In the genomic region with DNA sequence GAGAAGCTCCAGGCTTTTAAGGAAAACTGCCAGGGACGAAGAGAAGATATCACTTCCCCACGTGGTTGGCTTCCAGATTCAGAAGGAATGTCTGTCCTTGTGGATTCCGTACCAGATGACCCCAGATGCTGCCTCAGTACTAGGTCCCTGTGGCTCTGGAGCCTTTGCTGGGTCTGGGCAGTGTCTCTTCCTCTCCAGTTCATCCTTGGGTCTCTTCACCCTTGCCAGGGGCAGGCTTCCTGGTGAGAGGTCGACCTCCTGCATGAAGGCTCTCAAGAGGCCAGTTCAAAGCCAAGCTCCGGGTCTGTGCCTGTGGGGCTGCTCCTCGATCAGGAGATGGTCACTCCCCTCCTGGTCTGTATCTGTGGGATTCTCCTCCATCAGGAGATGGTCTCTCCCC, we compare ENCODE assay signal across 31 cellular contexts.
"Had no signal": no experiment of that assay in that cellular context is flagged by ENCODE, and none has a peak within 500 bp of the region (broad histone marks: within the 10 kb centered on the region; RNA-seq: fewer than 3 reads in every experiment).

No MANE protein-coding gene starts in this region.

- H3K27ac ChIP-seq: ascending aorta, breast epithelium, cardiac muscle cell, coronary artery, dorsolateral prefrontal cortex, esophagus muscularis mucosa, foreskin keratinocyte, gastrocnemius medialis had no signal

- H3K27me3 Mint-ChIP-seq: activated CD4-positive, alpha-beta T cell treated with anti-CD3 and anti-CD28 coated beads, Interleukin-2, amount 10 ng/mL, durations not matched to agents 24 days and 14 days; dendritic cell treated with granulocyte-macrophage colony-stimulating factor and Interleukin-4, amounts not matched to agents 40 ng/mL and 50 ng/mL, for 4 days had no signal

- H3K27ac Mint-ChIP-seq: activated CD4-positive, alpha-beta memory T cell treated with anti-CD3 and anti-CD28 coated beads for 36 hours; activated CD4-positive, alpha-beta T cell treated with anti-CD3 and anti-CD28 coated beads for 36 hours; activated CD4-positive, alpha-beta T cell treated with anti-CD3 and anti-CD28 coated beads, Interleukin-2, amount 10 ng/mL, durations not matched to agents 24 days and 14 days; activated CD8-positive, alpha-beta T cell treated with anti-CD3 and anti-CD28 coated beads, Interleukin-2, amount 10 ng/mL, durations not matched to agents 7 days and 5 days; activated naive CD4-positive, alpha-beta T cell treated with anti-CD3 and anti-CD28 coated beads, Interleukin-2, amount 10 ng/mL, durations not matched to agents 7 days and 5 days; activated naive CD4-positive, alpha-beta T cell treated with anti-CD3 and anti-CD28 coated beads, Interleukin-2, amount 50 U/mL, for 72 hours; activated naive CD8-positive, alpha-beta T cell treated with anti-CD3 and anti-CD28 coated beads, Interleukin-2, amount 10 ng/mL, durations not matched to agents 7 days and 5 days; activated T-cell treated with anti-CD3 and anti-CD28 coated beads, Interleukin-2, amount 50 U/mL, for 72 hours; dendritic cell treated with granulocyte-macrophage colony-stimulating factor and Interleukin-4, amounts not matched to agents 40 ng/mL and 50 ng/mL, for 4 days; endodermal cell; T-cell; T-helper 1 cell treated with Interleukin-12 subunit alpha and Interleukin-12 subunit beta and Interleukin-4 antibody, amounts not matched to agents 30 μg/mL and 1 μg/mL, for 36 hours had no signal

- DNase-seq: activated CD4-positive, alpha-beta memory T cell treated with anti-CD3 and anti-CD28 coated beads for 36 hours; activated CD4-positive, alpha-beta T cell treated with anti-CD3 and anti-CD28 coated beads for 36 hours; activated CD4-positive, alpha-beta T cell treated with anti-CD3 and anti-CD28 coated beads, Interleukin-2, amount 10 ng/mL, durations not matched to agents 24 days and 14 days; activated CD4-positive, CD25-positive, alpha-beta regulatory T cell; activated CD4-positive, CD25-positive, alpha-beta regulatory T cell treated with anti-CD3 and anti-CD28 coated beads, Interleukin-2, amount 50 U/mL, for 72 hours; activated CD8-positive, alpha-beta T cell treated with anti-CD3 and anti-CD28 coated beads, Interleukin-2, amount 10 ng/mL, durations not matched to agents 7 days and 5 days; activated gamma-delta T cell; activated naive CD4-positive, alpha-beta T cell; activated naive CD4-positive, alpha-beta T cell treated with anti-CD3 and anti-CD28 coated beads, Interleukin-2, amount 10 ng/mL, durations not matched to agents 7 days and 5 days; activated naive CD8-positive, alpha-beta T cell treated with anti-CD3 and anti-CD28 coated beads, Interleukin-2, amount 10 ng/mL, durations not matched to agents 7 days and 5 days; activated T-cell treated with anti-CD3 and anti-CD28 coated beads, Interleukin-2, amount 50 U/mL, for 1 hour; activated T-cell treated with anti-CD3 and anti-CD28 coated beads, Interleukin-2, amount 50 U/mL, for 72 hours; dorsolateral prefrontal cortex; effector memory CD4-positive, alpha-beta T cell; foreskin keratinocyte; gastrocnemius medialis; glutamatergic neuron; SW 1271; T-cell; T1000 had no signal

- H3K4me1 ChIP-seq: ascending aorta, breast epithelium, esophagus muscularis mucosa, foreskin keratinocyte, gastrocnemius medialis had no signal

- H3K9me3 Mint-ChIP-seq: activated CD4-positive, alpha-beta memory T cell treated with anti-CD3 and anti-CD28 coated beads for 36 hours; activated CD4-positive, alpha-beta T cell treated with anti-CD3 and anti-CD28 coated beads, Interleukin-2, amount 10 ng/mL, durations not matched to agents 24 days and 14 days; activated naive CD4-positive, alpha-beta T cell treated with anti-CD3 and anti-CD28 coated beads, Interleukin-2, amount 10 ng/mL, durations not matched to agents 7 days and 5 days; activated naive CD4-positive, alpha-beta T cell treated with anti-CD3 and anti-CD28 coated beads, Interleukin-2, amount 50 U/mL, for 72 hours; activated naive CD8-positive, alpha-beta T cell treated with anti-CD3 and anti-CD28 coated beads, Interleukin-2, amount 10 ng/mL, durations not matched to agents 7 days and 5 days; activated T-cell treated with anti-CD3 and anti-CD28 coated beads, Interleukin-2, amount 50 U/mL, for 72 hours; central memory CD8-positive, alpha-beta T cell; dendritic cell treated with granulocyte-macrophage colony-stimulating factor and Interleukin-4, amounts not matched to agents 40 ng/mL and 50 ng/mL, for 4 days; endodermal cell; T-cell; T-helper 1 cell treated with Interleukin-12 subunit alpha and Interleukin-12 subunit beta and Interleukin-4 antibody, amounts not matched to agents 30 μg/mL and 1 μg/mL, for 36 hours had no signal

- H3K36me3 Mint-ChIP-seq: activated CD4-positive, alpha-beta memory T cell treated with anti-CD3 and anti-CD28 coated beads for 36 hours; activated naive CD4-positive, alpha-beta T cell treated with anti-CD3 and anti-CD28 coated beads, Interleukin-2, amount 10 ng/mL, durations not matched to agents 7 days and 5 days; activated naive CD4-positive, alpha-beta T cell treated with anti-CD3 and anti-CD28 coated beads, Interleukin-2, amount 50 U/mL, for 72 hours; activated naive CD8-positive, alpha-beta T cell treated with anti-CD3 and anti-CD28 coated beads, Interleukin-2, amount 10 ng/mL, durations not matched to agents 7 days and 5 days; brain; T-cell had no signal

- H3K4me1 Mint-ChIP-seq: activated CD4-positive, alpha-beta T cell treated with anti-CD3 and anti-CD28 coated beads for 36 hours; activated CD4-positive, alpha-beta T cell treated with anti-CD3 and anti-CD28 coated beads, Interleukin-2, amount 10 ng/mL, durations not matched to agents 24 days and 14 days; activated naive CD4-positive, alpha-beta T cell treated with anti-CD3 and anti-CD28 coated beads, Interleukin-2, amount 10 ng/mL, durations not matched to agents 7 days and 5 days; activated naive CD8-positive, alpha-beta T cell treated with anti-CD3 and anti-CD28 coated beads, Interleukin-2, amount 10 ng/mL, durations not matched to agents 7 days and 5 days; brain; endodermal cell; T-cell had no signal

- H3K4me3 ChIP-seq: ascending aorta, breast epithelium, cardiac muscle cell, coronary artery, dorsolateral prefrontal cortex, esophagus muscularis mucosa, gastrocnemius medialis had no signal

- H3K9me3 ChIP-seq: ascending aorta, breast epithelium, esophagus muscularis mucosa, gastrocnemius medialis had no signal

- H3K4me3 Mint-ChIP-seq: activated CD4-positive, alpha-beta memory T cell treated with anti-CD3 and anti-CD28 coated beads for 36 hours; activated CD4-positive, alpha-beta T cell treated with anti-CD3 and anti-CD28 coated beads for 36 hours; activated CD4-positive, alpha-beta T cell treated with anti-CD3 and anti-CD28 coated beads, Interleukin-2, amount 10 ng/mL, durations not matched to agents 24 days and 14 days; activated CD8-positive, alpha-beta T cell treated with anti-CD3 and anti-CD28 coated beads, Interleukin-2, amount 10 ng/mL, durations not matched to agents 7 days and 5 days; activated naive CD4-positive, alpha-beta T cell treated with anti-CD3 and anti-CD28 coated beads, Interleukin-2, amount 10 ng/mL, durations not matched to agents 7 days and 5 days; activated naive CD8-positive, alpha-beta T cell treated with anti-CD3 and anti-CD28 coated beads, Interleukin-2, amount 10 ng/mL, durations not matched to agents 7 days and 5 days; activated T-cell treated with anti-CD3 and anti-CD28 coated beads, Interleukin-2, amount 50 U/mL, for 72 hours; brain; central memory CD8-positive, alpha-beta T cell; dendritic cell treated with granulocyte-macrophage colony-stimulating factor and Interleukin-4, amounts not matched to agents 40 ng/mL and 50 ng/mL, for 4 days; endodermal cell; T-cell; T-helper 1 cell treated with Interleukin-12 subunit alpha and Interleukin-12 subunit beta and Interleukin-4 antibody, amounts not matched to agents 30 μg/mL and 1 μg/mL, for 36 hours had no signal

- H3K27me3 ChIP-seq: ascending aorta, breast epithelium, cardiac muscle cell, dorsolateral prefrontal cortex, foreskin keratinocyte had no signal

- ATAC-seq: activated CD4-positive, alpha-beta T cell treated with anti-CD3 and anti-CD28 coated beads for 36 hours; activated CD8-positive, alpha-beta T cell treated with anti-CD3 and anti-CD28 coated beads, Interleukin-2, amount 10 ng/mL, durations not matched to agents 7 days and 5 days; activated naive CD4-positive, alpha-beta T cell treated with anti-CD3 and anti-CD28 coated beads, Interleukin-2, amount 50 U/mL, for 72 hours; activated T-cell treated with anti-CD3 and anti-CD28 coated beads, Interleukin-2, amount 50 U/mL, for 72 hours; foreskin keratinocyte; gastrocnemius medialis; T-cell had no signal

- H3K36me3 ChIP-seq: ascending aorta, breast epithelium, cardiac muscle cell, esophagus muscularis mucosa, gastrocnemius medialis had no signal
